Comparison of ENCODE assay signal across 20 cellular contexts in genomic region chr4:123893746-123894095, GRCh38.
DNase-seq lines count a peak whose midpoint lies in the region; ATAC-seq, FAIRE-seq and TF ChIP-seq lines count a peak whose summit lies in the region.
"Had no signal": no experiment of that assay in that cellular context is flagged by ENCODE, and none has a peak within 500 bp of the region (broad histone marks: within the 10 kb centered on the region; RNA-seq: fewer than 3 reads in every experiment).

No MANE protein-coding gene starts in this region.

- H3K9me3 ChIP-seq in heart left ventricle (no peaks in the 10 kb centered on the region), astrocyte (ENCODE audit: insufficient read depth, low read depth, low read length) (no peaks in the 10 kb centered on the region), skeletal muscle satellite cell (replicated peaks; ENCODE audit: low read length) (no peaks in the 10 kb centered on the region)
- H3K9me3 ChIP-seq: BLaER1 treated with 17β-estradiol and CSF1 and Interleukin-3, amounts not matched to agents 10 nM and 100 nM; body of pancreas had no signal

- no peak for TF ChIP-seq CTCF in heart left ventricle (IDR thresholded peaks at IDR 0.05)
- no peak for TF ChIP-seq CTCF in astrocyte (IDR thresholded peaks at IDR 0.05; ENCODE audit: insufficient read depth, low read depth, low read length)
- no peak for TF ChIP-seq CTCF in type B pancreatic cell (conservative IDR thresholded peaks at IDR 0.05)

- H3K9ac ChIP-seq in astrocyte (ENCODE audit: low read length) (no peak overlapping the region), skeletal muscle satellite cell (ENCODE audit: low read depth, low read length) (no peak overlapping the region)
- H3K9ac ChIP-seq: BLaER1 treated with 17β-estradiol and CSF1 and Interleukin-3, amounts not matched to agents 10 nM and 100 nM had no signal

- ATAC-seq in heart left ventricle, result no peak
- no peak for ATAC-seq in left ventricle myocardium superior
- ATAC-seq: activated T-cell treated with anti-CD3 and anti-CD28 coated beads, Interleukin-2, amount 50 U/mL, for 72 hours had no signal

- H3K4me2 ChIP-seq in astrocyte (ENCODE audit: low read length) (no peak overlapping the region), skeletal muscle satellite cell (ENCODE audit: low read length) (peak overlapping the region; percentile 52)
- H3K4me2 ChIP-seq: BLaER1 treated with 17β-estradiol and CSF1 and Interleukin-3, amounts not matched to agents 10 nM and 100 nM had no signal

- H3K36me3 ChIP-seq in heart left ventricle (no peaks in the 10 kb centered on the region), astrocyte (ENCODE audit: insufficient read depth, low read length) (no peaks in the 10 kb centered on the region), skeletal muscle satellite cell (ENCODE audit: insufficient read depth, low read length) (no peaks in the 10 kb centered on the region)
- H3K36me3 ChIP-seq: BLaER1 treated with 17β-estradiol and CSF1 and Interleukin-3, amounts not matched to agents 10 nM and 100 nM had no signal

- H3K27ac Mint-ChIP-seq in astrocyte (ENCODE audit: unreplicated experiment) (no peak overlapping the region), type B pancreatic cell (no peak overlapping the region)
- H3K27ac Mint-ChIP-seq: activated naive CD4-positive, alpha-beta T cell treated with anti-CD3 and anti-CD28 coated beads, Interleukin-2, amount 50 U/mL, for 24 hours; activated T-cell treated with anti-CD3 and anti-CD28 coated beads, Interleukin-2, amount 50 U/mL, for 72 hours; IgD-negative memory B cell; progenitor cell of endocrine pancreas had no signal

- H3K4me3 ChIP-seq in heart left ventricle (no peak overlapping the region), astrocyte (ENCODE audit: insufficient read depth, low read depth, low read length) (no peak overlapping the region), skeletal muscle satellite cell (ENCODE audit: low read length) (no peak overlapping the region)
- H3K4me3 ChIP-seq: BLaER1 treated with 17β-estradiol and CSF1 and Interleukin-3, amounts not matched to agents 10 nM and 100 nM; body of pancreas had no signal

- no peaks in the 10 kb centered on the region for H3K27me3 Mint-ChIP-seq in astrocyte (ENCODE audit: low read depth, unreplicated experiment)
- peaks cover 3% of the 10 kb centered on the region for H3K27me3 Mint-ChIP-seq in type B pancreatic cell
- H3K27me3 Mint-ChIP-seq: activated naive CD4-positive, alpha-beta T cell treated with anti-CD3 and anti-CD28 coated beads, Interleukin-2, amount 50 U/mL, for 24 hours; IgD-negative memory B cell; progenitor cell of endocrine pancreas had no signal

- H2AFZ ChIP-seq in astrocyte (ENCODE audit: low read depth, low read length), result no peak overlapping the region

- H3K4me1 Mint-ChIP-seq in astrocyte (ENCODE audit: low read depth, unreplicated experiment), result no peaks in the 10 kb centered on the region
- H3K4me1 Mint-ChIP-seq in type B pancreatic cell (ENCODE audit: unreplicated experiment), result peaks cover 29% of the 10 kb centered on the region
- H3K4me1 Mint-ChIP-seq: activated naive CD4-positive, alpha-beta T cell treated with anti-CD3 and anti-CD28 coated beads, Interleukin-2, amount 50 U/mL, for 24 hours; IgD-negative memory B cell had no signal

- intact Hi-C loops in heart left ventricle (cut with DNase I), result loop anchor here in 1 of 10 donors (10.0 kb wide), 1 partner anchor 171 kb away; no protein-coding TSS in a partner anchor
- intact Hi-C loops in left ventricle myocardium superior (cut with micrococcal nuclease), result loop anchor here (10.0 kb wide), 1 partner anchor 149 kb away; no protein-coding TSS in a partner anchor

- H3K4me1 ChIP-seq in heart left ventricle, result peaks cover 0 to 53% (median 21%) of the 10 kb centered on the region in 12 donors
- H3K4me1 ChIP-seq in astrocyte (ENCODE audit: insufficient read depth, low read length), result no peaks in the 10 kb centered on the region
- H3K4me1 ChIP-seq in skeletal muscle satellite cell (ENCODE audit: control insufficient read depth, insufficient read depth, low read length), result peaks cover 22% of the 10 kb centered on the region
- H3K4me1 ChIP-seq: BLaER1 treated with 17β-estradiol and CSF1 and Interleukin-3, amounts not matched to agents 10 nM and 100 nM; body of pancreas had no signal

- DNase-seq in heart left ventricle (no peak), left ventricle myocardium superior (no peak), astrocyte (ENCODE audit: low read depth) (peak; percentile 70), kidney glomerular epithelial cell (lab: John Stamatoyannopoulos, UW) (peak; percentile 63), HuH-7 (ENCODE audit: low spot score) (no peak), type B pancreatic cell (ENCODE audit: extremely low spot score, unreplicated experiment) (no peak)
- DNase-seq in stimulated activated CD8-positive, alpha-beta memory T cell treated with anti-CD3 and anti-CD28 coated beads, Interleukin-4, amount 100 ng/mL, for 48 hours, result no peak
- DNase-seq: activated T-cell treated with anti-CD3 and anti-CD28 coated beads, Interleukin-2, amount 50 U/mL, for 72 hours; body of pancreas; hypothalamus; NCI-H1417 treated with DMSO at 0.1 percent for 48 hours; NCI-H524 had no signal

- H3K36me3 Mint-ChIP-seq in astrocyte (ENCODE audit: low read depth, unreplicated experiment) (no peaks in the 10 kb centered on the region), type B pancreatic cell (no peaks in the 10 kb centered on the region)
- H3K36me3 Mint-ChIP-seq: activated naive CD4-positive, alpha-beta T cell treated with anti-CD3 and anti-CD28 coated beads, Interleukin-2, amount 50 U/mL, for 24 hours; IgD-negative memory B cell had no signal

- FAIRE-seq in astrocyte (lab: Jason Lieb, UNC), result no peak
- FAIRE-seq: colon, keratinocyte had no signal

- WGBS in heart left ventricle, 4 donors, result 76 to 94% (median 83%) methylated on average over 1 of the region's 1 CpG

- H3K27ac ChIP-seq in heart left ventricle, result peak overlapping the region in 9 of 12 donors; percentile 18 to 75 (median 63)
- H3K27ac ChIP-seq in astrocyte (ENCODE audit: low read depth, low read length), result no peak overlapping the region
- H3K27ac ChIP-seq: 22Rv1; BLaER1 treated with 17β-estradiol and CSF1 and Interleukin-3, amounts not matched to agents 10 nM and 100 nM; body of pancreas had no signal

- no peak overlapping the region for H3K4me3 Mint-ChIP-seq in astrocyte (ENCODE audit: unreplicated experiment)
- no peak overlapping the region for H3K4me3 Mint-ChIP-seq in type B pancreatic cell
- H3K4me3 Mint-ChIP-seq: activated naive CD4-positive, alpha-beta T cell treated with anti-CD3 and anti-CD28 coated beads, Interleukin-2, amount 50 U/mL, for 24 hours; activated T-cell treated with anti-CD3 and anti-CD28 coated beads, Interleukin-2, amount 50 U/mL, for 72 hours; IgD-negative memory B cell had no signal

- no peaks in the 10 kb centered on the region for H4K20me1 ChIP-seq in astrocyte (ENCODE audit: insufficient read depth, low read length)
- H4K20me1 ChIP-seq: BLaER1 treated with 17β-estradiol and CSF1 and Interleukin-3, amounts not matched to agents 10 nM and 100 nM had no signal

- no peaks in the 10 kb centered on the region for H3K79me2 ChIP-seq in astrocyte (ENCODE audit: insufficient read depth, low read length)

- no peak for TF ChIP-seq POLR2A in heart left ventricle (IDR thresholded peaks at IDR 0.05)

- H3K27me3 ChIP-seq in heart left ventricle, result no peaks in the 10 kb centered on the region
- no peaks in the 10 kb centered on the region for H3K27me3 ChIP-seq in astrocyte (ENCODE audit: insufficient read depth, low read length)
- H3K27me3 ChIP-seq in skeletal muscle satellite cell (ENCODE audit: control insufficient read depth, insufficient read depth, low read length), result no peaks in the 10 kb centered on the region
- H3K27me3 ChIP-seq: BLaER1 treated with 17β-estradiol and CSF1 and Interleukin-3, amounts not matched to agents 10 nM and 100 nM; body of pancreas had no signal

- H3K9me3 Mint-ChIP-seq in astrocyte (ENCODE audit: unreplicated experiment) (no peaks in the 10 kb centered on the region), type B pancreatic cell (no peaks in the 10 kb centered on the region)
- H3K9me3 Mint-ChIP-seq: activated naive CD4-positive, alpha-beta T cell treated with anti-CD3 and anti-CD28 coated beads, Interleukin-2, amount 50 U/mL, for 24 hours; activated T-cell treated with anti-CD3 and anti-CD28 coated beads, Interleukin-2, amount 50 U/mL, for 72 hours had no signal

Comparison
In these comparisons a context has a peak if more than half of its experiments do, and no peak if none do; other contexts are left out.
1. DNase-seq: peak in astrocyte (single experiment) and kidney glomerular epithelial cell (single experiment); none in heart left ventricle (0 of 5), left ventricle myocardium superior (single experiment), HuH-7 (single experiment), stimulated activated CD8-positive, alpha-beta memory T cell treated with anti-CD3 and anti-CD28 coated beads, Interleukin-4, amount 100 ng/mL, for 48 hours (single experiment) and type B pancreatic cell (single experiment).